Comparison of ENCODE assay signal across 13 cellular contexts in the genomic region with DNA sequence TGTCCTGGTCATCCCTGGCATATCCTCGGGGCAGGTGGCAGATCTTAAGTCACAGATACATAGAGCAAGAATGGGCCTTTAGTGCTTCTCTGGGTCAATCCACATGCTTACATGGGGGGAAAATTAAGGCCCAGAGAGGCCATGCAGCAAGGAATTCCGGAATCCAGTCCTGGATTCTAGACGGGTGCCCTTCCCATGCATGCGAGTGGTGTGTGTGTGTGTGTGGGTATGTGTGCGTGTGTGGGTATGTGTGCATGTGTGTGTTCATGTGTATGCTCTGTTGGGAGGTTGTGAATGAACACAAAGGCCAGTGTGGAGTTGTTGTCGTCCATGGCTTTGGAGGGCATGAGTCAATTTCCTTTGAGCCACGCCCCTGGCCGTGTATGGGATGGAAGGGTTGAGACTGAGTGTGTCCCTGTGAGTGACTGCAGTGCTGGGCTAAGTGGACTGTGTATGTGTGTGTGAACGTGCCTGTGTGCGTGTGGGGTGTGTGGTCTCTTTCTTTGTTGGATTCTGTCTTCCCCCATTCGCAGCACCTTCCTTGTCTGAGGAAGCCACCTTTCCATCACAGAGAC. TPM values are rescaled to one million over a fixed set of nuclear protein-coding genes. Genes with fewer than 3 reads are reported as not detected.
DNase-seq lines count a peak whose midpoint lies in the region; ATAC-seq and TF ChIP-seq lines count a peak whose summit lies in the region.
"Had no signal": no experiment of that assay in that cellular context is flagged by ENCODE, and none has a peak within 500 bp of the region (broad histone marks: within the 10 kb centered on the region; RNA-seq: fewer than 3 reads in every experiment).

No MANE protein-coding gene starts in this region.

- CTCF ChIA-PET in activated CD4-positive, alpha-beta memory T cell treated with anti-CD3 and anti-CD28 coated beads for 36 hours (lab: Charles Lee) = interaction anchor here (0.5 kb wide), 1 partner anchor 260 kb away, joined by 4 read pairs; no protein-coding TSS in a partner anchor
- CTCF ChIA-PET in activated CD4-positive, alpha-beta memory T cell treated with anti-CD3 and anti-CD28 coated beads, Interleukin-2, amount 10 ng/mL, durations not matched to agents 7 days and 5 days (lab: Charles Lee) = no interaction called here

- no peak overlapping the region for H3K4me3 Mint-ChIP-seq in activated CD4-positive, alpha-beta memory T cell treated with anti-CD3 and anti-CD28 coated beads for 36 hours
- no peak overlapping the region for H3K4me3 Mint-ChIP-seq in activated CD4-positive, alpha-beta memory T cell treated with anti-CD3 and anti-CD28 coated beads, Interleukin-2, amount 10 ng/mL, durations not matched to agents 7 days and 5 days
- H3K4me3 Mint-ChIP-seq: activated T-cell treated with anti-CD3 and anti-CD28 coated beads, Interleukin-2, amount 50 U/mL, for 4 hours had no signal

- intact Hi-C loops in activated CD4-positive, alpha-beta memory T cell treated with anti-CD3 and anti-CD28 coated beads for 36 hours (cut with micrococcal nuclease) = no loop called here
- intact Hi-C loops in cardiac septum (cut with DNase I) = no loop called here

- no peak for TF ChIP-seq CTCF in epithelial cell of esophagus (IDR thresholded peaks at IDR 0.05; ENCODE audit: insufficient read depth, low read depth, low read length, missing control alignments)

- H3K4me1 Mint-ChIP-seq in activated CD4-positive, alpha-beta memory T cell treated with anti-CD3 and anti-CD28 coated beads for 36 hours (ENCODE audit: low read depth) = no peaks in the 10 kb centered on the region
- peaks cover 8% of the 10 kb centered on the region for H3K4me1 Mint-ChIP-seq in activated CD4-positive, alpha-beta memory T cell treated with anti-CD3 and anti-CD28 coated beads, Interleukin-2, amount 10 ng/mL, durations not matched to agents 7 days and 5 days

- no peaks in the 10 kb centered on the region for H3K36me3 Mint-ChIP-seq in activated CD4-positive, alpha-beta memory T cell treated with anti-CD3 and anti-CD28 coated beads for 36 hours
- no peaks in the 10 kb centered on the region for H3K36me3 Mint-ChIP-seq in activated CD4-positive, alpha-beta memory T cell treated with anti-CD3 and anti-CD28 coated beads, Interleukin-2, amount 10 ng/mL, durations not matched to agents 7 days and 5 days (ENCODE audit: low read depth)

- POLR2A ChIA-PET in activated CD4-positive, alpha-beta memory T cell treated with anti-CD3 and anti-CD28 coated beads for 36 hours (lab: Charles Lee) = no interaction called here
- POLR2A ChIA-PET in activated CD4-positive, alpha-beta memory T cell treated with anti-CD3 and anti-CD28 coated beads, Interleukin-2, amount 10 ng/mL, durations not matched to agents 7 days and 5 days (lab: Charles Lee) = no interaction called here

- no peak overlapping the region for H3K27ac Mint-ChIP-seq in activated CD4-positive, alpha-beta memory T cell treated with anti-CD3 and anti-CD28 coated beads for 36 hours
- no peak overlapping the region for H3K27ac Mint-ChIP-seq in activated CD4-positive, alpha-beta memory T cell treated with anti-CD3 and anti-CD28 coated beads, Interleukin-2, amount 10 ng/mL, durations not matched to agents 7 days and 5 days

- peak; percentile 14 for DNase-seq in activated CD4-positive, alpha-beta memory T cell treated with anti-CD3 and anti-CD28 coated beads for 36 hours
- no peak for DNase-seq in activated CD4-positive, alpha-beta memory T cell treated with anti-CD3 and anti-CD28 coated beads, Interleukin-2, amount 10 ng/mL, durations not matched to agents 7 days and 5 days
- DNase-seq in RKO (ENCODE audit: low spot score) = peak; percentile 52
- DNase-seq in epithelial cell of esophagus (ENCODE audit: low read depth) = peak; percentile 65
- DNase-seq in stromal cell of bone marrow (ENCODE audit: low read depth) = peak; percentile 30
- DNase-seq in cardiac septum (ENCODE audit: low spot score) = no peak
- DNase-seq: activated T-cell treated with anti-CD3 and anti-CD28 coated beads, Interleukin-2, amount 50 U/mL, for 4 hours; foreskin melanocyte; NCI-H2029 treated with DMSO at 0.1 percent for 48 hours; occipital lobe; stimulated activated naive CD4-positive, alpha-beta T cell had no signal

- ATAC-seq in HG02840 (IDR thresholded peaks at IDR 0.05; ENCODE audit: low FRiP score, unreplicated experiment) (no peak), GM19467 (IDR thresholded peaks at IDR 0.05; ENCODE audit: unreplicated experiment) (no peak)
- ATAC-seq: activated T-cell treated with anti-CD3 and anti-CD28 coated beads, Interleukin-2, amount 50 U/mL, for 4 hours had no signal

- H3K9me3 Mint-ChIP-seq in activated CD4-positive, alpha-beta memory T cell treated with anti-CD3 and anti-CD28 coated beads for 36 hours = no peaks in the 10 kb centered on the region
- no peaks in the 10 kb centered on the region for H3K9me3 Mint-ChIP-seq in activated CD4-positive, alpha-beta memory T cell treated with anti-CD3 and anti-CD28 coated beads, Interleukin-2, amount 10 ng/mL, durations not matched to agents 7 days and 5 days
- H3K9me3 Mint-ChIP-seq: activated T-cell treated with anti-CD3 and anti-CD28 coated beads, Interleukin-2, amount 50 U/mL, for 4 hours had no signal

- no peak overlapping the region for H3K4me3 ChIP-seq in epithelial cell of esophagus (ENCODE audit: low read length)

- H3K27me3 Mint-ChIP-seq in activated CD4-positive, alpha-beta memory T cell treated with anti-CD3 and anti-CD28 coated beads for 36 hours = peaks cover 36% of the 10 kb centered on the region
- peaks cover 41% of the 10 kb centered on the region for H3K27me3 Mint-ChIP-seq in activated CD4-positive, alpha-beta memory T cell treated with anti-CD3 and anti-CD28 coated beads, Interleukin-2, amount 10 ng/mL, durations not matched to agents 7 days and 5 days

RNA-seq across cellular contexts. Expression of a gene that starts 33.4 kb away (rescaled TPM):
- 100 to 1,000 TPM; 314 to 321 TPM for total RNA-seq in activated CD4-positive, alpha-beta memory T cell treated with anti-CD3 and anti-CD28 coated beads for 36 hours
- total RNA-seq in activated CD4-positive, alpha-beta memory T cell treated with anti-CD3 and anti-CD28 coated beads, Interleukin-2, amount 10 ng/mL, durations not matched to agents 7 days and 5 days = 100 to 1,000 TPM; 189 to 196 TPM
- total RNA-seq in cardiac septum = 82.3 TPM

RNA-seq across cellular contexts. Expression of a gene that starts 55.5 kb away (rescaled TPM):
- total RNA-seq in activated CD4-positive, alpha-beta memory T cell treated with anti-CD3 and anti-CD28 coated beads for 36 hours = 10 to 100 TPM; 15.2 to 15.9 TPM
- 10 to 100 TPM; 10.1 to 12.9 TPM for total RNA-seq in activated CD4-positive, alpha-beta memory T cell treated with anti-CD3 and anti-CD28 coated beads, Interleukin-2, amount 10 ng/mL, durations not matched to agents 7 days and 5 days
- total RNA-seq in cardiac septum = 3.8 TPM

Comparison
In these comparisons a context has a peak if more than half of its experiments do, and no peak if none do; other contexts are left out.
1. DNase-seq: peak in activated CD4-positive, alpha-beta memory T cell treated with anti-CD3 and anti-CD28 coated beads for 36 hours (single experiment), RKO (single experiment), epithelial cell of esophagus (single experiment) and stromal cell of bone marrow (single experiment); none in activated CD4-positive, alpha-beta memory T cell treated with anti-CD3 and anti-CD28 coated beads, Interleukin-2, amount 10 ng/mL, durations not matched to agents 7 days and 5 days (single experiment) and cardiac septum (single experiment).